25 cellular contexts compared by ENCODE assay signal in the genomic region with DNA sequence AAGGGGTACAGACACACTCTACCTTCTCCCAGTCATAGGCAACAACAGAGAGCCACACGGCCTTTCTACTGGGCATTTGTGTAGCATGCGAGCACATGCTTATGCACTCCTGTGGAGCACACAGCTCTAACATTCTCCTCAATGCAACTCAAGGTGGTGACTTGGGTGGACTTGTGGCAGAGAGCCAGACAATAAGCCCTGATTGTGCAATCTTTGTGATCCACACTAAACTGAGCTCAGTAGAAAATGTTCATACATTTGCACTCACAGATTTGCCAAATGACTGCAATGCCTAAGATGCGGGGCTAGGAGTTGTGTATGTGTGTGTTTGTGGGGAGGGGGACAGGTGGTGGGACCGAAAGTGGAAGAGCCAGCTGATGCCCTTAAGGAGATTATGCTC. TPM values are rescaled to one million over a fixed set of nuclear protein-coding genes. Genes with fewer than 3 reads are reported as not detected.
DNase-seq lines count a peak whose midpoint lies in the region; FAIRE-seq and TF ChIP-seq lines count a peak whose summit lies in the region.
"Had no signal": no experiment of that assay in that cellular context is flagged by ENCODE, and none has a peak within 500 bp of the region (broad histone marks: within the 10 kb centered on the region; RNA-seq: fewer than 3 reads in every experiment).

No MANE protein-coding gene starts in this region.

- no peak overlapping the region for H3K9ac ChIP-seq in GM23248

- CTCF ChIA-PET in HEK293T (lab: Yijun Ruan, JAX), result no interaction called here

- H3K4me1 ChIP-seq in GM23248 (ENCODE audit: insufficient read depth), result no peaks in the 10 kb centered on the region

- no peaks in the 10 kb centered on the region for H4K20me1 ChIP-seq in GM23248 (ENCODE audit: insufficient read depth)

- H3F3A ChIP-seq in GM23248 (ENCODE audit: insufficient read depth), result no peaks in the 10 kb centered on the region

- H3K9me2 ChIP-seq in GM23248 (ENCODE audit: insufficient read depth), result no peaks in the 10 kb centered on the region

- H3K27ac ChIP-seq in GM23248 (no peak overlapping the region), substantia nigra (ENCODE audit: low read depth, low read length, poor library complexity, severe bottlenecking) (no peak overlapping the region)
- H3K27ac ChIP-seq: C4-2B had no signal

- H3K27me3 ChIP-seq in GM23248 (replicated peaks; ENCODE audit: insufficient read depth) (no peaks in the 10 kb centered on the region), bronchial epithelial cell (ENCODE audit: control insufficient read depth, insufficient read depth, low read length) (no peaks in the 10 kb centered on the region)

- H3K4me2 ChIP-seq in GM23248 (ENCODE audit: unreplicated experiment), result no peak overlapping the region

- POLR2A ChIA-PET in HEK293T (lab: Yijun Ruan, JAX), result interaction anchor here (0.9 to 3.4 kb wide), 2 partner anchors 10 to 31 kb away, joined by 3 to 10 read pairs; partner anchors contain the start of gene SETD7

- TF ChIP-seq CTCF in bronchial epithelial cell (IDR thresholded peaks at IDR 0.05; ENCODE audit: insufficient read depth, low read length, severe bottlenecking) (no peak), fibroblast of the aortic adventitia (IDR thresholded peaks at IDR 0.05; ENCODE audit: insufficient read depth, low read length) (no peak)

- H3K9me3 ChIP-seq in GM23248 (ENCODE audit: low read depth), result no peaks in the 10 kb centered on the region

- H3K36me3 ChIP-seq in GM23248 (ENCODE audit: low read depth) (no peaks in the 10 kb centered on the region), bronchial epithelial cell (ENCODE audit: control insufficient read depth, insufficient read depth, low read length) (no peaks in the 10 kb centered on the region)

- no peak overlapping the region for H2AFZ ChIP-seq in GM23248

- FAIRE-seq in bronchial epithelial cell (lab: Jason Lieb, UNC), result no peak
- FAIRE-seq: A204.1, D721Med, H54, RCC 7860 had no signal

- H3K79me2 ChIP-seq in GM23248 (ENCODE audit: insufficient read depth), result no peaks in the 10 kb centered on the region

- in situ Hi-C loops in GM23248 (cut with MboI), result no loop called here

- H3K4me3 ChIP-seq in GM23248, result no peak overlapping the region
- no peak overlapping the region for H3K4me3 ChIP-seq in bronchial epithelial cell (ENCODE audit: low read depth, low read length)
- H3K4me3 ChIP-seq in fibroblast of the aortic adventitia (ENCODE audit: low read depth, low read length), result no peak overlapping the region

- DNase-seq in GM23248 (peak; percentile 18), MV-4-11 (lab: John Stamatoyannopoulos, UW) (peak; percentile 27), bronchial epithelial cell (ENCODE audit: low read depth) (peak; percentile 23), fibroblast of the aortic adventitia (ENCODE audit: low read depth) (peak; percentile 40), substantia nigra (lab: John Stamatoyannopoulos, UW) (no peak), NCI-H187 treated with DMSO at 0.1 percent for 48 hours (lab: John Stamatoyannopoulos, UW) (no peak), HEK293T (ENCODE audit: extremely low spot score) (no peak), NOMO-1 (lab: John Stamatoyannopoulos, UW; ENCODE audit: unreplicated experiment in 2 of 2) (no peak)
- DNase-seq: DMS53, EL, GF-D8, KG1, NCI-H1092, NCI-H2081, NCI-H2171, NCI-H345, NCI-H524, NCI-H774, OCI-M1, SHP77 had no signal

- WGBS in GM23248 (ENCODE audit: low coverage in 1 of 2, low lambda C conversion rate in 2 of 2, missing lambda C conversion rate in 2 of 2), 2 experiments, result 77 to 85% methylated on average over 4 of the region's 4 CpGs

TF ChIP-seq in HEK293T, 16 proteins besides CTCF, POLR2A, EP300 and RAD21:
- TF ChIP-seq, protein P1, sequence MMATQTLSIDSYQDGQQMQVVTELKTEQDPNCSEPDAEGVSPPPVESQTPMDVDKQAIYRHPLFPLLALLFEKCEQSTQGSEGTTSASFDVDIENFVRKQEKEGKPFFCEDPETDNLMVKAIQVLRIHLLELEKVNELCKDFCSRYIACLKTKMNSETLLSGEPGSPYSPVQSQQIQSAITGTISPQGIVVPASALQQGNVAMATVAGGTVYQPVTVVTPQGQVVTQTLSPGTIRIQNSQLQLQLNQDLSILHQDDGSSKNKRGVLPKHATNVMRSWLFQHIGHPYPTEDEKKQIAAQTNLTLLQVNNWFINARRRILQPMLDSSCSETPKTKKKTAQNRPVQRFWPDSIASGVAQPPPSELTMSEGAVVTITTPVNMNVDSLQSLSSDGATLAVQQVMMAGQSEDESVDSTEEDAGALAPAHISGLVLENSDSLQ (IDR thresholded peaks at IDR 0.05), result no peak
- TF ChIP-seq SP1 (IDR thresholded peaks at IDR 0.05) (no peak), L3MBTL2 (conservative IDR thresholded peaks at IDR 0.05) (no peak), FOXM1 (IDR thresholded peaks at IDR 0.05; ENCODE audit: borderline replicate concordance) (no peak), TARDBP (IDR thresholded peaks at IDR 0.05) (no peak), CTBP1 (IDR thresholded peaks at IDR 0.05; ENCODE audit: borderline replicate concordance) (no peak), NFRKB (IDR thresholded peaks at IDR 0.05) (no peak), HDGF (IDR thresholded peaks at IDR 0.05; ENCODE audit: borderline replicate concordance) (no peak), ZNF384 (IDR thresholded peaks at IDR 0.05) (no peak), SUZ12 (IDR thresholded peaks at IDR 0.05) (no peak), ARNT (IDR thresholded peaks at IDR 0.05) (no peak), BHLHE40 (IDR thresholded peaks at IDR 0.05; ENCODE audit: borderline replicate concordance) (no peak), ELF4 (IDR thresholded peaks at IDR 0.05) (no peak), LEF1 (IDR thresholded peaks at IDR 0.05; ENCODE audit: borderline replicate concordance) (no peak), FOXK2 (IDR thresholded peaks at IDR 0.05) (no peak), FOXA1 (IDR thresholded peaks at IDR 0.05) (no peak)

RNA-seq across cellular contexts. Expression of gene SETD7, which starts 31.4 kb away (rescaled TPM):
- 82.5 and 101 TPM in 2 replicates for total RNA-seq in GM23248 (2014; rRNA removed; shearing (Covaris generic))
- polyA plus RNA-seq in GM23248 (2016; fragmentation: Nextera tagmentation; extraction: Ambion mirVana), result 31.6 and 34.0 TPM in 2 replicates
- total RNA-seq in bronchial epithelial cell, result 45.0 and 56.7 TPM in 2 replicates
- 80.3 and 134 TPM in 2 replicates for total RNA-seq in fibroblast of the aortic adventitia (ENCODE audit: low replicate concordance)

Comparison
In these comparisons a context has a peak if more than half of its experiments do, and no peak if none do; other contexts are left out.
1. DNase-seq: peak in GM23248 (single experiment), MV-4-11 (single experiment), bronchial epithelial cell (single experiment) and fibroblast of the aortic adventitia (single experiment); none in substantia nigra (0 of 49), NCI-H187 treated with DMSO at 0.1 percent for 48 hours (single experiment), HEK293T (single experiment) and NOMO-1 (0 of 2).